In the genomic region with DNA sequence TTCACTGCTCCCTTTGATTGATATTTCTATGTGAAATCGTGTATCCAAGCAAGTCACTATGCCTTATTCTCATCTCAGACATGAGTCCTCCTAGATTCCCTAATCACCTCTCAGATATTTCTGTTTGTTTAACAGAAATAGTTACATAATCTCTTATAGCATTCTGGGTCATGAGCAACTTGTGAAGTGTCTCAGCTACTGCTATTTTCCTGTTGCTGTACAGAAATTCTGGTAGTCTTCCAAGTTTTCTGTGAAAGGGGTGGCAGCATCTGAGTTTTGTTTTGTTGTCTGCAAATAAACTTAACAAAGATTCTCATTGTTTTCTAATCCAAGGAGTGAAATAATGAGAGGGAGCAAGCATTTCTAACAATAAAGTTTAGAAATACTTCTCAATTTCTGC, we compare ENCODE assay signal across 15 cellular contexts.
"Had no signal": no experiment of that assay in that cellular context is flagged by ENCODE, and none has a peak within 500 bp of the region (broad histone marks: within the 10 kb centered on the region; RNA-seq: fewer than 3 reads in every experiment).

No MANE protein-coding gene starts in this region.

- H3K36me3 Mint-ChIP-seq: activated naive CD8-positive, alpha-beta T cell treated with anti-CD3 and anti-CD28 coated beads, Interleukin-2, amount 10 ng/mL, durations not matched to agents 7 days and 5 days; stimulated activated memory B cell treated with anti-CD40 and anti-IgM and Interleukin-4, amounts not matched to agents 10 μg/mL and 1 μg/mL and 100 μg/mL, for 72 hours had no signal

- H3K9me3 Mint-ChIP-seq: activated naive CD8-positive, alpha-beta T cell treated with anti-CD3 and anti-CD28 coated beads, Interleukin-2, amount 10 ng/mL, durations not matched to agents 7 days and 5 days; activated T-helper 1 cell treated with anti-CD3 and anti-CD28 coated beads, Interleukin-12 subunit alpha, Interleukin-12 subunit beta, Interleukin-2, Interleukin-4 antibody, amounts not matched to agents 30 ng/mL and 10 ng/mL and 1 ng/mL, durations not matched to agents 14 hours and 24 hours and 36 hours; stimulated activated memory B cell treated with anti-CD40 and anti-IgM and Interleukin-4, amounts not matched to agents 10 μg/mL and 1 μg/mL and 100 μg/mL, for 72 hours had no signal

- H3K4me1 Mint-ChIP-seq: activated B cell treated with CpG ODN at 0.5 μM for 24 hours; activated naive CD8-positive, alpha-beta T cell treated with anti-CD3 and anti-CD28 coated beads, Interleukin-2, amount 10 ng/mL, durations not matched to agents 7 days and 5 days; nephron progenitor cell; stimulated activated memory B cell treated with anti-CD40 and anti-IgM and Interleukin-4, amounts not matched to agents 10 μg/mL and 1 μg/mL and 100 μg/mL, for 72 hours had no signal

- H3K4me1 ChIP-seq: psoas muscle, thyroid gland had no signal

- H3K4me3 ChIP-seq: psoas muscle, thyroid gland had no signal

- H3K9me3 ChIP-seq: psoas muscle, thyroid gland had no signal

- H3K27ac ChIP-seq: psoas muscle, thyroid gland had no signal

- H3K4me3 Mint-ChIP-seq: activated B cell treated with CpG ODN at 0.5 μM for 24 hours; activated CD8-positive, alpha-beta T cell treated with anti-CD3 and anti-CD28 coated beads, Interleukin-2, amount 10 ng/mL, durations not matched to agents 7 days and 5 days; activated naive CD8-positive, alpha-beta T cell treated with anti-CD3 and anti-CD28 coated beads, Interleukin-2, amount 10 ng/mL, durations not matched to agents 7 days and 5 days; activated T-helper 1 cell treated with anti-CD3 and anti-CD28 coated beads, Interleukin-12 subunit alpha, Interleukin-12 subunit beta, Interleukin-2, Interleukin-4 antibody, amounts not matched to agents 30 ng/mL and 10 ng/mL and 1 ng/mL, durations not matched to agents 14 hours and 24 hours and 36 hours; nephron progenitor cell; stimulated activated memory B cell treated with anti-CD40 and anti-IgM and Interleukin-4, amounts not matched to agents 10 μg/mL and 1 μg/mL and 100 μg/mL, for 72 hours had no signal

- H3K27ac Mint-ChIP-seq: activated B cell treated with CpG ODN at 0.5 μM for 24 hours; activated CD8-positive, alpha-beta T cell treated with anti-CD3 and anti-CD28 coated beads, Interleukin-2, amount 10 ng/mL, durations not matched to agents 7 days and 5 days; activated naive CD8-positive, alpha-beta T cell treated with anti-CD3 and anti-CD28 coated beads, Interleukin-2, amount 10 ng/mL, durations not matched to agents 7 days and 5 days; activated T-helper 1 cell treated with anti-CD3 and anti-CD28 coated beads, Interleukin-12 subunit alpha, Interleukin-12 subunit beta, Interleukin-2, Interleukin-4 antibody, amounts not matched to agents 30 ng/mL and 10 ng/mL and 1 ng/mL, durations not matched to agents 14 hours and 24 hours and 36 hours; nephron progenitor cell; stimulated activated memory B cell treated with anti-CD40 and anti-IgM and Interleukin-4, amounts not matched to agents 10 μg/mL and 1 μg/mL and 100 μg/mL, for 72 hours had no signal

- H3K27me3 ChIP-seq: dorsolateral prefrontal cortex, thyroid gland had no signal

- H3K36me3 ChIP-seq: thyroid gland had no signal

- H3K27me3 Mint-ChIP-seq: activated naive CD8-positive, alpha-beta T cell treated with anti-CD3 and anti-CD28 coated beads, Interleukin-2, amount 10 ng/mL, durations not matched to agents 7 days and 5 days; stimulated activated memory B cell treated with anti-CD40 and anti-IgM and Interleukin-4, amounts not matched to agents 10 μg/mL and 1 μg/mL and 100 μg/mL, for 72 hours had no signal

- DNase-seq: activated B cell treated with CpG ODN at 0.5 μM for 24 hours; activated CD4-positive, alpha-beta T cell treated with anti-CD3 and anti-CD28 coated beads for 48 hours; activated CD8-positive, alpha-beta T cell treated with anti-CD3 and anti-CD28 coated beads, Interleukin-2, amount 10 ng/mL, durations not matched to agents 7 days and 5 days; activated naive CD8-positive, alpha-beta T cell treated with anti-CD3 and anti-CD28 coated beads, Interleukin-2, amount 10 ng/mL, durations not matched to agents 7 days and 5 days; dorsolateral prefrontal cortex; left ventricle myocardium superior; mesenchymal stem cell; nephron progenitor cell; psoas muscle; stimulated activated CD4-positive, alpha-beta T cell treated with anti-CD3 and anti-CD28 coated beads, Interleukin-2, amount 100 ng/mL, for 24 hours; SW 1271; thyroid gland had no signal

- ATAC-seq: activated CD8-positive, alpha-beta T cell treated with anti-CD3 and anti-CD28 coated beads, Interleukin-2, amount 10 ng/mL, durations not matched to agents 7 days and 5 days; esophagus mucosa; left ventricle myocardium superior; psoas muscle; stimulated activated memory B cell treated with anti-CD40 and anti-IgM and Interleukin-4, amounts not matched to agents 10 μg/mL and 1 μg/mL and 100 μg/mL, for 72 hours had no signal
